8 cellular contexts compared by ENCODE assay signal in the genomic region with DNA sequence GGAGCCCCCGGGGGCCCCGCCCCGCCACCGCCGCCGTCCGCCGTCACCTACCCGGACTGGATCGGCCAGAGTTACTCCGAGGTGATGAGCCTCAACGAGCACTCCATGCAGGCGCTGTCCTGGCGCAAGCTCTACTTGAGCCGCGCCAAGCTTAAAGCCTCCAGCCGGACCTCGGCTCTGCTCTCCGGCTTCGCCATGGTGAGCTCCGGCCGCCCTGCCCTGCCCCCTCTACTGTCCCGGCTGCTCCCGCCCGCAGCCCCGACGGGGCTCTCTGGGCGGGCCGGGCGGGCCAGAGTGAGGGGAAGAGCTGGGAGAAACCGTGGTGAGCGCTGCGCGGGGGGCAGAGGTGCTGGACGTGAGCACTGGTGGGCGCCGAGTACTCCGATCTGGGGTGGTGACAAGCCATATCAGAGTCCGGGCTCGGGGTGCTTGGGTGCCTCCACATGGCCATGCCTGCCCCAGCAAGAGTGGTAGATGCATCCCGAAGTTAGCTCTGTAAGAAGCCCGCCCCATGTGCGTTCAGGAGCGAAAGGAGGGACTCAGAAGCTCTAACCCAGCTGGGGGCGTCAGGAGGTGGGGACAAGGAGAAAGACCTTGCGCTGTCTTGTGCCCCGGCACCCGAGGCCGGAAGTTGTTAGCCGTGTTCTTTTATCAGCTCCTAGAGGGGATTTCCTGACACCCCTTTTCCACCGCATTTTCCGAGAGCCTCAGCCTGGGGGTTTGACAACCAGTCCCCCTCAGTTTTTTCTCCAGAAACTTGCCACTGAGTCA. TPM values are rescaled to one million over a fixed set of nuclear protein-coding genes. Genes with fewer than 3 reads are reported as not detected.
DNase-seq lines count a peak whose midpoint lies in the region; ATAC-seq and TF ChIP-seq lines count a peak whose summit lies in the region.

No MANE protein-coding gene starts in this region.

- no peaks in the 10 kb centered on the region for H3K36me3 ChIP-seq in CD8-positive, alpha-beta T cell (ENCODE audit: insufficient read depth, low read length)
- H3K36me3 ChIP-seq in testis (ENCODE audit: low read depth, missing control alignments), result no peaks in the 10 kb centered on the region

- H3K36me3 Mint-ChIP-seq in CD8-positive, alpha-beta T cell, result peaks cover 19% of the 10 kb centered on the region

- H3K27me3 Mint-ChIP-seq in CD8-positive, alpha-beta T cell (ENCODE audit: low read depth), result no peaks in the 10 kb centered on the region

- peak overlapping the region; percentile 70 for H3K4me3 ChIP-seq in CD8-positive, alpha-beta T cell (ENCODE audit: low read depth, low read length)
- H3K4me3 ChIP-seq in testis, result peak overlapping the region; percentile 66 to 69

- peak overlapping the region; percentile 73 for H3K27ac ChIP-seq in CD8-positive, alpha-beta T cell (ENCODE audit: low read depth, low read length)
- H3K27ac ChIP-seq in testis, result peak overlapping the region; percentile 80 to 93

- TF ChIP-seq CTCF in CD8-positive, alpha-beta T cell (IDR thresholded peaks at IDR 0.05), result peak; percentile 5
- TF ChIP-seq CTCF in omental fat pad (IDR thresholded peaks at IDR 0.05) (no peak), testis (IDR thresholded peaks at IDR 0.05) (no peak)

- CTCF ChIA-PET in CD8-positive, alpha-beta T cell (lab: Charles Lee), result interaction anchor here (0.8 to 11.5 kb wide), 29 partner anchors 8 to 175 kb away, joined by 3 to 159 read pairs (median 7); a partner anchor contains a TSS

- POLR2A ChIA-PET in CD8-positive, alpha-beta T cell (lab: Charles Lee), result interaction anchor here (0.5 to 4.8 kb wide), 33 partner anchors 8 to 227 kb away, joined by 3 to 61 read pairs (median 4); a partner anchor contains a TSS

- no peaks in the 10 kb centered on the region for H3K9me3 Mint-ChIP-seq in CD8-positive, alpha-beta T cell

- peak overlapping the region; percentile 94 for H3K4me3 Mint-ChIP-seq in CD8-positive, alpha-beta T cell

- H3K27ac Mint-ChIP-seq in CD8-positive, alpha-beta T cell, result peak overlapping the region; percentile 97

- peak; percentile 58 for ATAC-seq in CD8-positive, alpha-beta T cell
- ATAC-seq in GM19324 (IDR thresholded peaks at IDR 0.05; ENCODE audit: low FRiP score, unreplicated experiment), result peak; percentile 32
- peak; percentile 41 for ATAC-seq in HG03460 (IDR thresholded peaks at IDR 0.05; ENCODE audit: unreplicated experiment)
- peak; percentile 63 for ATAC-seq in omental fat pad (ENCODE audit: low FRiP score)

- H3K4me1 Mint-ChIP-seq in CD8-positive, alpha-beta T cell (ENCODE audit: low read depth), result peaks cover 53% of the 10 kb centered on the region

- intact Hi-C loops in CD8-positive, alpha-beta T cell (cut with DNase I, micrococcal nuclease), result loop anchor here (1.0 to 10.0 kb wide), 9 partner anchors 37 to 222 kb away; a partner anchor contains a TSS
- intact Hi-C loops in testis (cut with DNase I; ENCODE audit: low total_unique reads), result no loop called here

- no peak for TF ChIP-seq POLR2A in testis (IDR thresholded peaks at IDR 0.05)

- DNase-seq in CD8-positive, alpha-beta T cell, result peak; percentile 61 to 92 (median 82)
- DNase-seq in RPMI7951 (ENCODE audit: low read depth) (peak; percentile 64), activated gamma-delta T cell treated with Interleukin-2 at 50 U/mL for 16 hours (peak; percentile 80), foreskin melanocyte (peak; percentile 61), omental fat pad (ENCODE audit: low spot score) (no peak), testis (peak; percentile 62)

- peaks cover 52% of the 10 kb centered on the region for H3K4me1 ChIP-seq in CD8-positive, alpha-beta T cell (ENCODE audit: insufficient read depth, low read length)
- peaks cover 51% of the 10 kb centered on the region for H3K4me1 ChIP-seq in testis

- no peaks in the 10 kb centered on the region for H3K27me3 ChIP-seq in CD8-positive, alpha-beta T cell (ENCODE audit: insufficient read depth, low read length)
- H3K27me3 ChIP-seq in testis, result no peaks in the 10 kb centered on the region

- WGBS in testis, 2 donors, result 1 to 2% methylated on average over 22 to 34 of the region's 52 CpGs

- H3K9me3 ChIP-seq in CD8-positive, alpha-beta T cell (ENCODE audit: low read length), result no peaks in the 10 kb centered on the region
- no peaks in the 10 kb centered on the region for H3K9me3 ChIP-seq in testis

RNA-seq across cellular contexts. Expression of a gene that starts 0.7 kb away (rescaled TPM):
- total RNA-seq in CD8-positive, alpha-beta T cell, result 10 to 100 TPM; 59.0 to 62.1 TPM
- 13.6 and 14.5 TPM in 2 replicates for total RNA-seq in RPMI7951 (2014; rRNA removed; shearing (Covaris generic))
- total RNA-seq in omental fat pad (10 to 100 TPM in 2 of 4 donors, 1 to 10 TPM in 2; 6.8 to 15.4 (median 10.7) TPM), testis (10 to 100 TPM; 46.8 to 70.7 TPM)
- 30.3 TPM for polyA plus RNA-seq in testis (ENCODE audit: insufficient read depth, low read depth, low replicate concordance)

RNA-seq across cellular contexts. Expression of a gene that starts 42.4 kb away (rescaled TPM):
- 1 to 10 TPM; 6.7 to 7.5 TPM for total RNA-seq in CD8-positive, alpha-beta T cell
- 0.10 TPM in 1 of 2 replicates, not detected in the other for total RNA-seq in RPMI7951 (2014; rRNA removed; shearing (Covaris generic))
- under 1 TPM in 1 of 4 donors, not detected in 3; 0.19 TPM for total RNA-seq in omental fat pad
- 10 to 100 TPM in 1 of 2 donors, 1 to 10 TPM in 1; 8.3 to 46.1 TPM for total RNA-seq in testis
- 85.9 TPM for polyA plus RNA-seq in testis (ENCODE audit: insufficient read depth, low read depth, low replicate concordance)

RNA-seq across cellular contexts. Expression of a gene that starts 46.2 kb away (rescaled TPM):
- 10 to 100 TPM; 80.8 to 87.3 TPM for total RNA-seq in CD8-positive, alpha-beta T cell
- total RNA-seq in RPMI7951 (2014; rRNA removed; shearing (Covaris generic)), result 11.5 and 20.1 TPM in 2 replicates
- 10 to 100 TPM; 14.8 to 27.0 (median 16.7) TPM for total RNA-seq in omental fat pad
- 10 to 100 TPM; 54.9 to 59.8 TPM for total RNA-seq in testis
- 30.4 TPM for polyA plus RNA-seq in testis (ENCODE audit: insufficient read depth, low read depth, low replicate concordance)
